Comparison of ENCODE assay signal across 21 cellular contexts in the genomic region with DNA sequence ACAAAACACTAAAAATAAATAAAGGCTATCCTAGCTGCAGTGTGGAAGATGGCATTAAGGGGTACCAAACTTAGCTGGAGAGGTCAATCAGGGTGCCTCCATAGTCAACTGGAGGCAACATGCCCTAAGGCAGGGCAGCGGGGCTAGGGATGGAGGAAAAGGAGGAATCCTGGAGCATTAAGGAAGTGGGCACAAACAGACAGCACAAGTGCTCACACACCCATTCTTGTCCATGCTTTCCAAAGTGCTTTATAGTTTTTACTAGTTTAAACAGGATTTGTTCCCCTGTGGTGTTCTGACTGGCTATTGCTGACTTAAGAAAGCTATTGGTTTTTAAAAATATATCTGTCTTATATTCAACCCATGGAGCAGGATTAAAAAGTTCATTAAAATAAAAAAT. TPM values are rescaled to one million over a fixed set of nuclear protein-coding genes. Genes with fewer than 3 reads are reported as not detected.
A peak's percentile ranks its signal among the peaks of the same experiment; 100 is the strongest.
DNase-seq lines count a peak whose midpoint lies in the region; ATAC-seq, FAIRE-seq and TF ChIP-seq lines count a peak whose summit lies in the region.
"Had no signal": no experiment of that assay in that cellular context is flagged by ENCODE, and none has a peak within 500 bp of the region (broad histone marks: within the 10 kb centered on the region; RNA-seq: fewer than 3 reads in every experiment).

No MANE protein-coding gene starts in this region.

- TF ChIP-seq CTCF in WTC11 (IDR thresholded peaks at IDR 0.05) (no peak), kidney (IDR thresholded peaks at IDR 0.05; ENCODE audit: borderline replicate concordance, extremely low read depth, insufficient read depth) (no peak), mucosa of descending colon (IDR thresholded peaks at IDR 0.05) (no peak), Caco-2 (IDR thresholded peaks at IDR 0.05; ENCODE audit: insufficient read depth in 1 of 2, low read depth in 1 of 2, low read length in 1 of 2, severe bottlenecking in 1 of 2, unreplicated experiment in 1 of 2) (no peak), tibial artery (IDR thresholded peaks at IDR 0.05) (no peak)

- H3K9ac ChIP-seq in kidney (ENCODE audit: low read length in 2 of 2), result no peak overlapping the region
- H3K9ac ChIP-seq: BLaER1 had no signal

- H3K36me3 Mint-ChIP-seq in WTC11, result no peaks in the 10 kb centered on the region
- H3K36me3 Mint-ChIP-seq in Caco-2 (ENCODE audit: insufficient read depth, unreplicated experiment), result no peaks in the 10 kb centered on the region

- FAIRE-seq in kidney (lab: Jason Lieb, UNC), result peak; percentile 78
- FAIRE-seq: D721Med, GM12891 had no signal

- H3K27me3 ChIP-seq in Caco-2 (replicated peaks; ENCODE audit: control insufficient read depth, insufficient read depth, low read length) (no peaks in the 10 kb centered on the region), tibial artery (no peaks in the 10 kb centered on the region)
- H3K27me3 ChIP-seq: BE2C, BLaER1 had no signal

- H3K36me3 ChIP-seq in kidney (ENCODE audit: control insufficient read depth in 1 of 2, insufficient read depth in 2 of 2, low read length in 2 of 2) (peaks cover 0 to 3% of the 10 kb centered on the region in 2 donors), mucosa of descending colon (ENCODE audit: low read depth) (no peaks in the 10 kb centered on the region), Caco-2 (ENCODE audit: control insufficient read depth, insufficient read depth, low read length) (no peaks in the 10 kb centered on the region), tibial artery (peaks cover 0 to 5% (median 5%) of the 10 kb centered on the region in 3 donors)
- H3K36me3 ChIP-seq: BE2C had no signal

- H3K9me3 ChIP-seq in kidney (ENCODE audit: control insufficient read depth in 1 of 2, low read length in 2 of 2) (no peaks in the 10 kb centered on the region), mucosa of descending colon (no peaks in the 10 kb centered on the region), Caco-2 (no peaks in the 10 kb centered on the region), tibial artery (no peaks in the 10 kb centered on the region)
- H3K9me3 ChIP-seq: BE2C, BLaER1 had no signal

- H3K27ac Mint-ChIP-seq in WTC11, result no peak overlapping the region
- H3K27ac Mint-ChIP-seq in Caco-2 (ENCODE audit: unreplicated experiment), result no peak overlapping the region
- H3K27ac Mint-ChIP-seq: CD14-positive monocyte; CD8-positive, alpha-beta memory T cell had no signal

- BruUV-seq in Caco-2 (replicated peaks; lab: Mats Ljungman, UMichigan), result no TSS peak

- H3K27me3 Mint-ChIP-seq in WTC11 (ENCODE audit: low read depth) (no peaks in the 10 kb centered on the region; the same call in 1 of the 2 replicates), Caco-2 (ENCODE audit: insufficient read depth, unreplicated experiment) (no peaks in the 10 kb centered on the region)
- H3K27me3 Mint-ChIP-seq: CD4-positive, alpha-beta memory T cell; CD4-positive, CD25-positive, alpha-beta regulatory T cell; CD8-positive, alpha-beta memory T cell had no signal

- H3K27ac ChIP-seq in kidney (ENCODE audit: low read depth in 2 of 2, low read length in 2 of 2) (no peak overlapping the region), tibial artery (no peak overlapping the region)
- H3K27ac ChIP-seq: BLaER1 had no signal

- DNase-seq in WTC11 (ENCODE audit: low spot score), result no peak
- DNase-seq in kidney, result no peak
- peak in 1 of 3 donors; percentile 11 for DNase-seq in mucosa of descending colon
- no peak for DNase-seq in Caco-2
- no peak for DNase-seq in tibial artery
- no peak for DNase-seq in stimulated activated naive CD4-positive, alpha-beta T cell (lab: John Stamatoyannopoulos, UW)
- DNase-seq: 8988T; ACHN; BE2C; C1 segment of cervical spinal cord; Calu3; CD4-positive, alpha-beta memory T cell; CD4-positive, CD25-positive, alpha-beta regulatory T cell; CD8-positive, alpha-beta memory T cell; COR-L47; DMS79 treated with DMSO at 0.1 percent for 48 hours; GF-D8 had no signal

- no peaks in the 10 kb centered on the region for H3K4me1 ChIP-seq in kidney (ENCODE audit: control insufficient read depth in 1 of 2, insufficient read depth in 1 of 2, low read depth in 1 of 2, low read length in 2 of 2)
- H3K4me1 ChIP-seq in mucosa of descending colon (ENCODE audit: low read depth), result no peaks in the 10 kb centered on the region
- H3K4me1 ChIP-seq in Caco-2, result no peaks in the 10 kb centered on the region
- H3K4me1 ChIP-seq in tibial artery, result no peaks in the 10 kb centered on the region
- H3K4me1 ChIP-seq: BE2C, BLaER1 had no signal

- H3K9me3 Mint-ChIP-seq in WTC11 (no peaks in the 10 kb centered on the region), Caco-2 (ENCODE audit: unreplicated experiment) (no peaks in the 10 kb centered on the region)
- H3K9me3 Mint-ChIP-seq: CD4-positive, alpha-beta memory T cell; CD4-positive, CD25-positive, alpha-beta regulatory T cell; CD8-positive, alpha-beta memory T cell had no signal

- H3K4me3 Mint-ChIP-seq in WTC11 (no peak overlapping the region), Caco-2 (ENCODE audit: unreplicated experiment) (no peak overlapping the region)
- H3K4me3 Mint-ChIP-seq: CD14-positive monocyte; CD4-positive, alpha-beta memory T cell; CD4-positive, CD25-positive, alpha-beta regulatory T cell; CD8-positive, alpha-beta memory T cell had no signal

- no peak for ATAC-seq in WTC11
- ATAC-seq in mucosa of descending colon, result peak; percentile 81

- no peak overlapping the region for H3K4me3 ChIP-seq in kidney (ENCODE audit: low read length in 2 of 2)
- no peak overlapping the region for H3K4me3 ChIP-seq in mucosa of descending colon
- H3K4me3 ChIP-seq in Caco-2 (ENCODE audit: low read depth, low read length), result no peak overlapping the region
- H3K4me3 ChIP-seq in tibial artery, result no peak overlapping the region
- H3K4me3 ChIP-seq: BLaER1 had no signal

- POLR2A ChIA-PET in WTC11 (lab: Charles Lee) (no interaction called here), Caco-2 (lab: Charles Lee) (no interaction called here)

- CTCF ChIA-PET in WTC11 (lab: Charles Lee) (no interaction called here), Caco-2 (lab: Charles Lee) (no interaction called here)

- intact Hi-C loops in kidney (cut with DNase I), result no loop called here
- intact Hi-C loops in mucosa of descending colon (cut with DNase I, micrococcal nuclease), result no loop called here
- intact Hi-C loops in Caco-2 (cut with micrococcal nuclease; ENCODE audit: unreplicated experiment), result no loop called here
- intact Hi-C loops in tibial artery (cut with DNase I; ENCODE audit: low total_unique reads), result no loop called here

- H3K4me1 Mint-ChIP-seq in WTC11 (peaks cover 4% of the 10 kb centered on the region), Caco-2 (ENCODE audit: low read depth, unreplicated experiment) (peaks cover under 1% of the 10 kb centered on the region)

TF ChIP-seq in WTC11, 78 proteins besides CTCF, POLR2A, EP300 and RAD21:
- TF ChIP-seq PRDM15 (CRISPR knock-in tag; IDR thresholded peaks at IDR 0.05), result 0 out of 2 replicates have a peak, but pooled peaks have one; percentile 23
- TF ChIP-seq OVOL2 (CRISPR knock-in tag; IDR thresholded peaks at IDR 0.05; ENCODE audit: borderline replicate concordance), result no peak

RNA-seq across cellular contexts. Expression of gene TCEANC2, which starts 33.3 kb away (rescaled TPM):
- total RNA-seq in WTC11 (2021) (4.7 to 6.9 TPM (median 6.3 TPM) in 3 replicates), kidney (5.1 TPM), mucosa of descending colon (1 to 10 TPM; 4.5 to 8.6 (median 6.0) TPM), Caco-2 (2022) (1.9 and 3.2 TPM in 2 replicates)
- 3.1 TPM for polyA plus RNA-seq in kidney (ENCODE audit: insufficient read depth, low read depth, low replicate concordance)

RNA-seq across cellular contexts. Expression of gene TMEM59, which starts 33.8 kb away (rescaled TPM):
- 122 to 133 TPM (median 128 TPM) in 3 replicates for total RNA-seq in WTC11 (2021)
- total RNA-seq in kidney, result 475 TPM
- 521 TPM for polyA plus RNA-seq in kidney (ENCODE audit: insufficient read depth, low read depth, low replicate concordance)
- 1,000 to 10,000 TPM in 1 of 3 donors, 100 to 1,000 TPM in 2; 557 to 1,169 (median 749) TPM for total RNA-seq in mucosa of descending colon
- 116 TPM in 2 replicates for total RNA-seq in Caco-2 (2022)
